ENCODE assay signal across 21 cellular contexts in genomic region chr5:110852541-110852940, GRCh38.
"Had no signal": no experiment of that assay in that cellular context is flagged by ENCODE, and none has a peak within 500 bp of the region (broad histone marks: within the 10 kb centered on the region; RNA-seq: fewer than 3 reads in every experiment).

No MANE protein-coding gene starts in this region.

- H3K36me3 ChIP-seq: gastrocnemius medialis, heart left ventricle, left lung, sigmoid colon, tibial artery had no signal

- H3K27me3 ChIP-seq: gastrocnemius medialis, heart left ventricle, hepatocyte, left lung, sigmoid colon, testis, tibial artery had no signal

- H3K4me2 ChIP-seq: hepatocyte had no signal

- H3K4me1 ChIP-seq: gastrocnemius medialis, heart left ventricle, left lung, psoas muscle, testis, tibial artery had no signal

- ATAC-seq: effector memory CD8-positive, alpha-beta T cell; gastrocnemius medialis; heart left ventricle; naive thymus-derived CD4-positive, alpha-beta T cell; psoas muscle; stimulated activated memory B cell treated with anti-CD40 and anti-IgM and Interleukin-4, amounts not matched to agents 10 μg/mL and 1 μg/mL and 100 μg/mL, for 72 hours; stimulated activated naive CD8-positive, alpha-beta T cell treated with anti-CD3 and anti-CD28 coated beads, Interleukin-15, Interleukin-2, amounts not matched to agents 100 U/mL and 50 U/mL, for 24 hours had no signal

- DNase-seq: cortex of kidney; effector memory CD8-positive, alpha-beta T cell; gastrocnemius medialis; heart left ventricle; left cardiac atrium; left lung; midbrain; naive thymus-derived CD4-positive, alpha-beta T cell; nephron progenitor cell; nucleus accumbens; posterior cingulate gyrus; psoas muscle; right cardiac atrium; sigmoid colon; stimulated activated CD4-positive, alpha-beta T cell treated with anti-CD3 and anti-CD28 coated beads, Interleukin-4, amount 100 ng/mL, for 4 hours; stimulated activated naive CD8-positive, alpha-beta T cell treated with anti-CD3 and anti-CD28 coated beads, Interleukin-15, Interleukin-2, amounts not matched to agents 100 U/mL and 50 U/mL, for 24 hours; substantia nigra; testis; tibial artery had no signal

- H3K79me2 ChIP-seq: hepatocyte had no signal

- H3K4me3 ChIP-seq: gastrocnemius medialis, heart left ventricle, hepatocyte, left lung, psoas muscle, sigmoid colon, testis, tibial artery had no signal

- H3K9me3 ChIP-seq: gastrocnemius medialis, sigmoid colon, testis, tibial artery had no signal

- H2AFZ ChIP-seq: hepatocyte had no signal

- H3K27ac ChIP-seq: gastrocnemius medialis, heart left ventricle, hepatocyte, left lung, psoas muscle, sigmoid colon, testis, tibial artery had no signal
